In genomic region chr14:55767291-55767690, GRCh38 we compare ENCODE assay signal across 7 cellular contexts.
"Had no signal": no experiment of that assay in that cellular context is flagged by ENCODE, and none has a peak within 500 bp of the region (broad histone marks: within the 10 kb centered on the region; RNA-seq: fewer than 3 reads in every experiment).

No MANE protein-coding gene starts in this region.

- ATAC-seq: GM23338, K562 had no signal

- DNase-seq: H9, HCEC 1CT, IMR-90 had no signal

- H3K4me3 ChIP-seq: GM23338, K562 had no signal

- H2AFZ ChIP-seq: GM23338 had no signal

- FAIRE-seq: H1, H54, K562 had no signal

- H3K4me2 ChIP-seq: GM23338 had no signal
